Comparison of ENCODE assay signal across 9 cellular contexts in genomic region chr20:57657537-57658446, GRCh38. TPM values are rescaled to one million over a fixed set of nuclear protein-coding genes. Genes with fewer than 3 reads are reported as not detected.
DNase-seq lines count a peak whose midpoint lies in the region; ATAC-seq lines count a peak whose summit lies in the region.
"Had no signal": no experiment of that assay in that cellular context is flagged by ENCODE, and none has a peak within 500 bp of the region (broad histone marks: within the 10 kb centered on the region; RNA-seq: fewer than 3 reads in every experiment).

No MANE protein-coding gene starts in this region.

- peak overlapping the region; percentile 38 for H3K4me3 ChIP-seq in Jurkat, Clone E6-1 (ENCODE audit: low read length)
- H3K4me3 ChIP-seq: HAP-1 had no signal

- intact Hi-C loops in cardiac septum (cut with DNase I): loop anchor here (5.0 kb wide), 1 partner anchor 50 kb away; no protein-coding TSS in a partner anchor

- DNase-seq in Jurkat, Clone E6-1 (ENCODE audit: low read depth, low spot score): peak; percentile 92
- peak; percentile 78 for DNase-seq in activated CD8-positive, alpha-beta memory T cell treated with anti-CD3 and anti-CD28 coated beads for 24 hours
- DNase-seq in cardiac septum (ENCODE audit: low spot score) (peak; percentile 76), SIG-M5 (lab: John Stamatoyannopoulos, UW) (no peak), cerebellar cortex (ENCODE audit: low spot score) (no peak)
- DNase-seq in stimulated activated CD8-positive, alpha-beta memory T cell treated with anti-CD3 and anti-CD28 coated beads, Interleukin-12 subunit alpha, Interleukin-12 subunit beta, amount 100 ng/mL, for 1 hour (ENCODE audit: low read depth): peak; percentile 13

- ATAC-seq in GM21515 (IDR thresholded peaks at IDR 0.05; ENCODE audit: unreplicated experiment): no peak
- ATAC-seq in HG02571 (IDR thresholded peaks at IDR 0.05; ENCODE audit: unreplicated experiment): no peak

RNA-seq across cellular contexts. Expression of gene ZBP1, which starts 37.6 kb away (rescaled TPM):
- not detected for polyA plus RNA-seq in Jurkat, Clone E6-1 (2012; ENCODE audit: insufficient read depth, insufficient read length)
- 0.43 TPM for total RNA-seq in cardiac septum

RNA-seq across cellular contexts. Expression of gene PMEPA1, which starts 52.0 kb away (rescaled TPM):
- polyA plus RNA-seq in Jurkat, Clone E6-1 (2012; ENCODE audit: insufficient read depth, insufficient read length): 48.7 TPM
- 34.8 TPM for total RNA-seq in cardiac septum

Comparison
In these comparisons a context has a peak if more than half of its experiments do, and no peak if none do; other contexts are left out.
1. DNase-seq: peak in Jurkat, Clone E6-1 (single experiment), activated CD8-positive, alpha-beta memory T cell treated with anti-CD3 and anti-CD28 coated beads for 24 hours (single experiment), cardiac septum (single experiment) and stimulated activated CD8-positive, alpha-beta memory T cell treated with anti-CD3 and anti-CD28 coated beads, Interleukin-12 subunit alpha, Interleukin-12 subunit beta, amount 100 ng/mL, for 1 hour (single experiment); none in SIG-M5 (single experiment) and cerebellar cortex (single experiment).